In the genomic region with DNA sequence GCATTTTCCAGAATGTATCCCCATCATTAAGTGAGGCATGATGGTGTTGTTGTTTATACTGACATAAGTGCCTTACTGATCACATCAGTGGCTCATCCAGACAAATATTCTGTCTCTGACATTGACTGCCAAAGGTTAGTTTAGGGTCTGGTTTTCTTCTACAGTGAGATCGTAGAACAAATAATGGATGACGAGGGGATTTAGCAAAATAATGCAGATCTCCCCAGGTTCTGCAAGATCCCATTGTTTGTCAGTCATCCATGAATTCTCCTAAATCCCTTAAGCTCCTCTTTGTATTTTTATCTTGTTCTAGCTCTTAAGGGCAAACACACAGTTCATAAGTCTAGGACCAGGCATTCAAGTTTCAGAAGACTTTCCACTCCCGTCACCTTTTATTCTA, we compare ENCODE assay signal across 27 cellular contexts.
"Had no signal": no experiment of that assay in that cellular context is flagged by ENCODE, and none has a peak within 500 bp of the region (broad histone marks: within the 10 kb centered on the region; RNA-seq: fewer than 3 reads in every experiment).

No MANE protein-coding gene starts in this region.

- H3K27ac ChIP-seq: sigmoid colon, stomach, suprapubic skin, tibial nerve had no signal

- H3K27me3 ChIP-seq: sigmoid colon, stomach, suprapubic skin, tibial nerve had no signal

- H3K9me3 Mint-ChIP-seq: activated naive CD4-positive, alpha-beta T cell treated with anti-CD3 and anti-CD28 coated beads, Interleukin-2, amount 50 U/mL, for 72 hours; activated T-helper 17 cell treated with anti-CD3 and anti-CD28 coated beads, Interleukin-2, amount 50 U/mL, for 72 hours; dendritic cell treated with granulocyte-macrophage colony-stimulating factor and Interleukin-4, amounts not matched to agents 40 ng/mL and 50 ng/mL, for 4 days; neural crest cell had no signal

- H3K27ac Mint-ChIP-seq: activated B cell treated with CpG ODN at 0.5 μM for 24 hours; activated CD4-positive, alpha-beta T cell treated with anti-CD3 and anti-CD28 coated beads for 36 hours; activated naive CD4-positive, alpha-beta T cell treated with anti-CD3 and anti-CD28 coated beads, Interleukin-2, amount 50 U/mL, for 72 hours; activated T-cell treated with anti-CD3 and anti-CD28 coated beads, Interleukin-2, amount 50 U/mL, for 24 hours; activated T-helper 17 cell treated with anti-CD3 and anti-CD28 coated beads, Interleukin-2, amount 50 U/mL, for 72 hours; brain; dendritic cell treated with granulocyte-macrophage colony-stimulating factor and Interleukin-4, amounts not matched to agents 40 ng/mL and 50 ng/mL, for 4 days; naive thymus-derived CD4-positive, alpha-beta T cell; stimulated activated memory B cell treated with anti-CD40 and anti-IgM and Interleukin-4, amounts not matched to agents 10 μg/mL and 1 μg/mL and 100 μg/mL, for 72 hours had no signal

- ATAC-seq: activated CD4-positive, alpha-beta T cell treated with anti-CD3 and anti-CD28 coated beads for 36 hours; activated naive CD4-positive, alpha-beta T cell treated with anti-CD3 and anti-CD28 coated beads, Interleukin-2, amount 50 U/mL, for 72 hours; activated T-helper 17 cell treated with anti-CD3 and anti-CD28 coated beads, Interleukin-2, amount 50 U/mL, for 72 hours; left colon; naive thymus-derived CD4-positive, alpha-beta T cell; stimulated activated memory B cell treated with anti-CD40 and anti-IgM and Interleukin-4, amounts not matched to agents 10 μg/mL and 1 μg/mL and 100 μg/mL, for 72 hours had no signal

- H3K4me3 ChIP-seq: sigmoid colon, smooth muscle cell, stomach, suprapubic skin, tibial nerve had no signal

- H3K9me3 ChIP-seq: sigmoid colon, stomach, suprapubic skin, tibial nerve had no signal

- DNase-seq: activated B cell treated with CpG ODN at 0.5 μM for 24 hours; activated CD4-positive, alpha-beta T cell treated with anti-CD3 and anti-CD28 coated beads for 36 hours; activated CD4-positive, alpha-beta T cell treated with anti-CD3 and anti-CD28 coated beads, Interleukin-2, amount 50 U/mL, for 4 hours; activated CD8-positive, alpha-beta memory T cell treated with anti-CD3 and anti-CD28 coated beads for 24 hours; activated CD8-positive, alpha-beta memory T cell treated with anti-CD3 and anti-CD28 coated beads, Interleukin-2, amount 50 U/mL, for 4 hours; activated T-cell treated with anti-CD3 and anti-CD28 coated beads, Interleukin-2, amount 50 U/mL, for 24 hours; aorta; caudate nucleus; effector CD4-positive, alpha-beta T cell; foreskin melanocyte; glutamatergic neuron; hippocampal formation; left colon; naive thymus-derived CD4-positive, alpha-beta T cell; sigmoid colon; stimulated activated CD4-positive, alpha-beta T cell treated with anti-CD3 and anti-CD28 coated beads, Interleukin-15, amount 100 ng/mL, for 24 hours; stomach; T1000 had no signal

- H3K4me1 ChIP-seq: suprapubic skin, tibial nerve had no signal

- H3K4me3 Mint-ChIP-seq: activated B cell treated with CpG ODN at 0.5 μM for 24 hours; activated CD4-positive, alpha-beta T cell treated with anti-CD3 and anti-CD28 coated beads for 36 hours; activated T-cell treated with anti-CD3 and anti-CD28 coated beads, Interleukin-2, amount 50 U/mL, for 24 hours; activated T-helper 17 cell treated with anti-CD3 and anti-CD28 coated beads, Interleukin-2, amount 50 U/mL, for 72 hours; brain; dendritic cell treated with granulocyte-macrophage colony-stimulating factor and Interleukin-4, amounts not matched to agents 40 ng/mL and 50 ng/mL, for 4 days; naive thymus-derived CD4-positive, alpha-beta T cell; neural crest cell; stimulated activated memory B cell treated with anti-CD40 and anti-IgM and Interleukin-4, amounts not matched to agents 10 μg/mL and 1 μg/mL and 100 μg/mL, for 72 hours had no signal

- H3K4me2 ChIP-seq: smooth muscle cell had no signal

- H3K4me1 Mint-ChIP-seq: activated B cell treated with CpG ODN at 0.5 μM for 24 hours; activated CD4-positive, alpha-beta T cell treated with anti-CD3 and anti-CD28 coated beads for 36 hours; activated T-helper 17 cell treated with anti-CD3 and anti-CD28 coated beads, Interleukin-2, amount 50 U/mL, for 72 hours; brain; stimulated activated memory B cell treated with anti-CD40 and anti-IgM and Interleukin-4, amounts not matched to agents 10 μg/mL and 1 μg/mL and 100 μg/mL, for 72 hours had no signal

- H3K27me3 Mint-ChIP-seq: activated B cell treated with CpG ODN at 0.5 μM for 24 hours; activated CD4-positive, alpha-beta T cell treated with anti-CD3 and anti-CD28 coated beads for 36 hours; activated T-cell treated with anti-CD3 and anti-CD28 coated beads, Interleukin-2, amount 50 U/mL, for 24 hours; activated T-helper 17 cell treated with anti-CD3 and anti-CD28 coated beads, Interleukin-2, amount 50 U/mL, for 72 hours; brain; dendritic cell treated with granulocyte-macrophage colony-stimulating factor and Interleukin-4, amounts not matched to agents 40 ng/mL and 50 ng/mL, for 4 days; naive thymus-derived CD4-positive, alpha-beta T cell; stimulated activated memory B cell treated with anti-CD40 and anti-IgM and Interleukin-4, amounts not matched to agents 10 μg/mL and 1 μg/mL and 100 μg/mL, for 72 hours had no signal
